Comparison of ENCODE assay signal across 1 cellular context in the genomic region with DNA sequence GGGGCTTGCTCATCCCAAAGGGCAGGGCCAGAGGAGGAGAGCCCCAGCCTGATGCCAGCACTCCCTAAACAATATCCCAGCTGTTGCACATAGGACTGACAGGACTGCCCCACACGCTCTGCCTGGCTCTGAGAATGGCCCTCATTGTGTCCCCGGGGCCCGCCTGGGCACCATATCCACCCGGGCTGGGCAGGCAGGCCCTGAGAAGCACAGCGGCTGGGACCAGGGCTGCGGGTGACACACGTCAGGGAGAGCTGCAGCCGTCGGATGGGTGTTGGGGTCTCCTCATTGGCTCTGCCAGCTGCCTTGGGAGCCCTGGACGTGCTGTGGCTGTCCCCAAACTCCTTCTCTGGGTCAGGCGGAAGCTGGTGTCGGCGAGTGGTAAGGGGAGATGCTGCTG.
TF ChIP-seq lines count a peak whose summit lies in the region.

No MANE protein-coding gene starts in this region.

TF ChIP-seq in H1, 55 proteins besides CTCF, POLR2A, EP300 and RAD21:
- TF ChIP-seq ASH2L (IDR thresholded peaks at IDR 0.05; ENCODE audit: low read length) (no peak), CEBPB (IDR thresholded peaks at IDR 0.05; ENCODE audit: low read depth, low read length) (no peak), YY1 (IDR thresholded peaks at IDR 0.05; ENCODE audit: low read depth, low read length) (no peak), TAF7 (optimal IDR thresholded peaks at IDR 0.05; ENCODE audit: borderline replicate concordance, low read depth, low read length) (no peak), BRCA1 (IDR thresholded peaks at IDR 0.05; ENCODE audit: low read depth, low read length) (no peak), SIN3A (conservative IDR thresholded peaks at IDR 0.05 in 1 of 2, IDR thresholded peaks at IDR 0.05 in 1 of 2; ENCODE audit: low read depth in 1 of 2, low read length in 2 of 2) (no peak), BACH1 (IDR thresholded peaks at IDR 0.05; ENCODE audit: low read length) (no peak), SUZ12 (IDR thresholded peaks at IDR 0.05; ENCODE audit: low read length) (no peak), TAF1 (IDR thresholded peaks at IDR 0.05; ENCODE audit: low read depth, low read length) (no peak), EZH2 (IDR thresholded peaks at IDR 0.05; ENCODE audit: low read depth, low read length, severe bottlenecking) (no peak), RBBP5 (IDR thresholded peaks at IDR 0.05; ENCODE audit: borderline replicate concordance, low read depth, low read length) (no peak), POU5F1 (IDR thresholded peaks at IDR 0.05; ENCODE audit: low read depth, low read length) (no peak), SRF (IDR thresholded peaks at IDR 0.05; ENCODE audit: low read depth, low read length) (no peak), SIRT6 (IDR thresholded peaks at IDR 0.05; ENCODE audit: low read length) (no peak)
- TF ChIP-seq, protein P1, sequence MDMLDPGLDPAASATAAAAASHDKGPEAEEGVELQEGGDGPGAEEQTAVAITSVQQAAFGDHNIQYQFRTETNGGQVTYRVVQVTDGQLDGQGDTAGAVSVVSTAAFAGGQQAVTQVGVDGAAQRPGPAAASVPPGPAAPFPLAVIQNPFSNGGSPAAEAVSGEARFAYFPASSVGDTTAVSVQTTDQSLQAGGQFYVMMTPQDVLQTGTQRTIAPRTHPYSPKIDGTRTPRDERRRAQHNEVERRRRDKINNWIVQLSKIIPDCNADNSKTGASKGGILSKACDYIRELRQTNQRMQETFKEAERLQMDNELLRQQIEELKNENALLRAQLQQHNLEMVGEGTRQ (IDR thresholded peaks at IDR 0.05; ENCODE audit: low read length), result no peak
